Comparison of ENCODE assay signal across 1 cellular context in genomic region chr9:4225291-4226119, GRCh38.
TF ChIP-seq lines count a peak whose summit lies in the region.

No MANE protein-coding gene starts in this region.

TF ChIP-seq in Ishikawa, 13 proteins besides CTCF, POLR2A, EP300 and RAD21 (continued from another document):
- TF ChIP-seq USF1 (IDR thresholded peaks at IDR 0.05) (no peak), YY1 (IDR thresholded peaks at IDR 0.05; ENCODE audit: low read depth) (no peak)
